ENCODE assay signal across 8 cellular contexts in the genomic region with DNA sequence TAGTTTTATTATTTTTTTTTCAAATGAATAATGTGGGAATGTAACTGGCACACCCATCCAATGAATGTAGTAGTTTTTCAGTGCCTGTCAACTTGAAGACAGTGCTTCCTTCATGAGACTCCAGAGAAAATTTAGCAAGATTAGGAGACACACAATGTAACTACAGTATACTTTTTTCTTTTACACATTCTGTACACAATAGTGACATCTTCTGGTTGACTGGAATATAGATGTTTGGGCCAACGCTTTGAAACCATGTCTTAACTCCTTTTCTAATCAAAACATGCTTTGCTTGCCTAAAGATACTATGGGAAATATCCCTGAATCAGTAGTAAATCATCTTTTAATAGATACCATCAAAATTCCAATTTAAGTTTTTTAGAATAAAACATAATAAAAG.
DNase-seq lines count a peak whose midpoint lies in the region; ATAC-seq and TF ChIP-seq lines count a peak whose summit lies in the region.

No MANE protein-coding gene starts in this region.

- intact Hi-C loops in mucosa of descending colon (cut with DNase I, micrococcal nuclease): no loop called here
- intact Hi-C loops in CD4-positive, alpha-beta memory T cell (cut with micrococcal nuclease): no loop called here

- WGBS in gastroesophageal sphincter (ENCODE audit: low coverage in 1 of 2), 2 donors: 29 to 41% methylated on average over 1 of the region's 1 CpG

- TF ChIP-seq EP300 in gastroesophageal sphincter (IDR thresholded peaks at IDR 0.05): no peak

- no peak overlapping the region for H3K27ac ChIP-seq in gastroesophageal sphincter
- no peak overlapping the region for H3K27ac ChIP-seq in CD4-positive, alpha-beta memory T cell (ENCODE audit: low read depth, low read length)

- H3K4me1 Mint-ChIP-seq in CD4-positive, alpha-beta memory T cell: no peaks in the 10 kb centered on the region

- H3K27ac Mint-ChIP-seq in CD4-positive, alpha-beta memory T cell: no peak overlapping the region

- no peaks in the 10 kb centered on the region for H3K36me3 Mint-ChIP-seq in CD4-positive, alpha-beta memory T cell

- H3K36me3 ChIP-seq in mucosa of descending colon (ENCODE audit: low read depth) (no peaks in the 10 kb centered on the region), gastroesophageal sphincter (no peaks in the 10 kb centered on the region)
- no peaks in the 10 kb centered on the region for H3K36me3 ChIP-seq in CD4-positive, alpha-beta memory T cell (ENCODE audit: insufficient read depth, low read length)

- H3K27me3 ChIP-seq in gastroesophageal sphincter: no peaks in the 10 kb centered on the region
- H3K27me3 ChIP-seq in CD4-positive, alpha-beta memory T cell (ENCODE audit: insufficient read depth, low read length): no peaks in the 10 kb centered on the region

- DNase-seq in GM13977 (ENCODE audit: low spot score) (peak; percentile 12), NCI-H460 (ENCODE audit: extremely low read depth, low read depth) (peak; percentile 67), choroid plexus epithelial cell (ENCODE audit: low read depth) (peak; percentile 71), mucosa of descending colon (no peak), HuH-7.5 (ENCODE audit: low spot score) (no peak)
- no peak for DNase-seq in CD4-positive, alpha-beta memory T cell

- H3K9me3 ChIP-seq in mucosa of descending colon (no peaks in the 10 kb centered on the region), gastroesophageal sphincter (no peaks in the 10 kb centered on the region)
- no peaks in the 10 kb centered on the region for H3K9me3 ChIP-seq in CD4-positive, alpha-beta memory T cell (ENCODE audit: control insufficient read depth in 1 of 2, low read length in 2 of 2)

- POLR2A ChIA-PET in CD4-positive, alpha-beta memory T cell (lab: Charles Lee; ENCODE audit: partially characterized antibody): no interaction called here

- H3K9me3 Mint-ChIP-seq in CD4-positive, alpha-beta memory T cell: peaks cover 0 to 8% (median 2%) of the 10 kb centered on the region in 8 donors

- ATAC-seq in HG03159 (IDR thresholded peaks at IDR 0.05; ENCODE audit: unreplicated experiment) (peak; percentile 72), mucosa of descending colon (peak; percentile 53), gastroesophageal sphincter (no peak)

- in situ Hi-C loops in GM13977 (cut with MboI; ENCODE audit: low pct_unique_long_range_greater_than_20kb, low sequenced_read_pairs, unreplicated experiment): no loop called here

- H3K4me3 ChIP-seq in choroid plexus epithelial cell (ENCODE audit: low read depth, low read length) (no peak overlapping the region), mucosa of descending colon (no peak overlapping the region), gastroesophageal sphincter (no peak overlapping the region)
- no peak overlapping the region for H3K4me3 ChIP-seq in CD4-positive, alpha-beta memory T cell (ENCODE audit: low read length in 2 of 2)

- H3K27me3 Mint-ChIP-seq in CD4-positive, alpha-beta memory T cell: no peaks in the 10 kb centered on the region

- no peaks in the 10 kb centered on the region for H3K4me1 ChIP-seq in mucosa of descending colon (ENCODE audit: low read depth)
- no peaks in the 10 kb centered on the region for H3K4me1 ChIP-seq in gastroesophageal sphincter
- H3K4me1 ChIP-seq in CD4-positive, alpha-beta memory T cell (ENCODE audit: insufficient read depth, low read length): no peaks in the 10 kb centered on the region

- no peak overlapping the region for H3K4me3 Mint-ChIP-seq in CD4-positive, alpha-beta memory T cell

- peak; percentile 51 for TF ChIP-seq CTCF in GM13977 (IDR thresholded peaks at IDR 0.05; ENCODE audit: extremely low read depth, insufficient read depth, missing control alignments)
- TF ChIP-seq CTCF in choroid plexus epithelial cell (conservative IDR thresholded peaks at IDR 0.05; ENCODE audit: low read depth, low read length): peak; percentile 60
- peak; percentile 7 for TF ChIP-seq CTCF in mucosa of descending colon (IDR thresholded peaks at IDR 0.05)
- peak in 1 of 4 experiments; percentile 42 for TF ChIP-seq CTCF in gastroesophageal sphincter (IDR thresholded peaks at IDR 0.05)

- CTCF ChIA-PET in CD4-positive, alpha-beta memory T cell (lab: Charles Lee; ENCODE audit: partially characterized antibody): no interaction called here

- TF ChIP-seq POLR2A in gastroesophageal sphincter (IDR thresholded peaks at IDR 0.05): no peak

Comparison
In these comparisons a context has a peak if more than half of its experiments do, and no peak if none do; other contexts are left out.
1. DNase-seq: peak in GM13977 (single experiment), NCI-H460 (single experiment) and choroid plexus epithelial cell (single experiment); none in mucosa of descending colon (0 of 3), HuH-7.5 (single experiment) and CD4-positive, alpha-beta memory T cell (0 of 5).